In genomic region chr10:115956225-115957009, GRCh38 we compare ENCODE assay signal across 28 cellular contexts.
DNase-seq lines count a peak whose midpoint lies in the region; ATAC-seq and TF ChIP-seq lines count a peak whose summit lies in the region.
"Had no signal": no experiment of that assay in that cellular context is flagged by ENCODE, and none has a peak within 500 bp of the region (broad histone marks: within the 10 kb centered on the region; RNA-seq: fewer than 3 reads in every experiment).

No MANE protein-coding gene starts in this region.

- intact Hi-C loops in MCF 10A (cut with micrococcal nuclease): no loop called here
- intact Hi-C loops in mammary epithelial cell (cut with micrococcal nuclease): no loop called here

- no peak overlapping the region for H3K9ac ChIP-seq in mammary epithelial cell (ENCODE audit: insufficient read depth, low read length)

- H3K79me2 ChIP-seq in mammary epithelial cell (ENCODE audit: insufficient read depth, low read length): no peaks in the 10 kb centered on the region

- no peaks in the 10 kb centered on the region for H3K27me3 ChIP-seq in mammary epithelial cell (ENCODE audit: insufficient read depth, low read length)
- H3K27me3 ChIP-seq: heart left ventricle, neutrophil, thyroid gland, vagina had no signal

- 35% methylated on average over 5 of the region's 5 CpGs for WGBS in mammary epithelial cell (ENCODE audit: low coverage, missing lambda C conversion rate)

- H3K4me2 ChIP-seq in mammary epithelial cell (ENCODE audit: insufficient read depth, low read depth, low read length): no peak overlapping the region

- DNase-seq in MCF 10A (ENCODE audit: unreplicated experiment) (peak; percentile 15), mammary epithelial cell (no peak), RKO (ENCODE audit: low spot score) (peak; percentile 58), fibroblast of mammary gland (ENCODE audit: low read depth) (peak; percentile 40), ureter (ENCODE audit: low spot score) (peak; percentile 52), NCI-H82 (lab: John Stamatoyannopoulos, UW) (no peak), endothelial cell (ENCODE audit: low spot score) (no peak)
- no peak for DNase-seq in stimulated activated naive B cell treated with anti-CD40 and anti-IgM and Interleukin-4, amounts not matched to agents 10 μg/mL and 1 μg/mL and 100 μg/mL, for 72 hours
- DNase-seq: activated CD4-positive, alpha-beta memory T cell treated with anti-CD3 and anti-CD28 coated beads, Interleukin-2, amount 10 ng/mL, durations not matched to agents 7 days and 5 days; activated CD4-positive, alpha-beta T cell treated with anti-CD3 and anti-CD28 coated beads for 1 hour; activated CD8-positive, alpha-beta memory T cell treated with anti-CD3 and anti-CD28 coated beads, Interleukin-2, amount 50 U/mL, for 4 hours; anterior cingulate cortex; DND-41; effector CD4-positive, alpha-beta T cell; heart left ventricle; Karpas-422; kidney; naive thymus-derived CD4-positive, alpha-beta T cell; NCI-H2107; NCI-H774; stimulated activated CD4-positive, alpha-beta T cell treated with anti-CD3 and anti-CD28 coated beads, Interleukin-12 subunit alpha, Interleukin-12 subunit beta, amount 100 ng/mL, for 4 hours; stimulated activated CD4-positive, alpha-beta T cell treated with anti-CD3 and anti-CD28 coated beads, Interleukin-4, amount 100 ng/mL, for 1 hour; thyroid gland had no signal

- BruUV-seq in MCF 10A (replicated peaks; lab: Mats Ljungman, UMichigan): no TSS peak
- no TSS peak for BruUV-seq in mammary epithelial cell (replicated peaks; lab: Mats Ljungman, UMichigan)

- no peak overlapping the region for H3K27ac Mint-ChIP-seq in MCF 10A (ENCODE audit: low read depth, unreplicated experiment)
- no peak overlapping the region for H3K27ac Mint-ChIP-seq in stimulated activated naive B cell treated with anti-CD40 and anti-IgM and Interleukin-4, amounts not matched to agents 10 μg/mL and 1 μg/mL and 100 μg/mL, for 72 hours
- no peak overlapping the region for H3K27ac Mint-ChIP-seq in endothelial cell (ENCODE audit: unreplicated experiment)
- H3K27ac Mint-ChIP-seq: activated CD4-positive, alpha-beta memory T cell treated with anti-CD3 and anti-CD28 coated beads, Interleukin-2, amount 10 ng/mL, durations not matched to agents 7 days and 5 days; activated naive CD4-positive, alpha-beta T cell treated with anti-CD3 and anti-CD28 coated beads, Interleukin-2, amount 50 U/mL, for 24 hours; activated T-helper 1 cell treated with anti-CD3 and anti-CD28 coated beads, Interleukin-12 subunit alpha, Interleukin-12 subunit beta, Interleukin-2, Interleukin-4 antibody, amounts not matched to agents 30 ng/mL and 10 ng/mL and 1 ng/mL, durations not matched to agents 14 hours and 24 hours and 36 hours; naive thymus-derived CD4-positive, alpha-beta T cell had no signal

- H3K36me3 Mint-ChIP-seq in MCF 10A (ENCODE audit: insufficient read depth, unreplicated experiment): no peaks in the 10 kb centered on the region
- H3K36me3 Mint-ChIP-seq in stimulated activated naive B cell treated with anti-CD40 and anti-IgM and Interleukin-4, amounts not matched to agents 10 μg/mL and 1 μg/mL and 100 μg/mL, for 72 hours: no peaks in the 10 kb centered on the region
- no peaks in the 10 kb centered on the region for H3K36me3 Mint-ChIP-seq in endothelial cell (ENCODE audit: low read depth, unreplicated experiment)
- H3K36me3 Mint-ChIP-seq: activated naive CD4-positive, alpha-beta T cell treated with anti-CD3 and anti-CD28 coated beads, Interleukin-2, amount 50 U/mL, for 24 hours; naive thymus-derived CD4-positive, alpha-beta T cell had no signal

- no peak overlapping the region for H3K27ac ChIP-seq in mammary epithelial cell (ENCODE audit: insufficient read depth, low read depth, low read length)
- H3K27ac ChIP-seq: heart left ventricle, neutrophil, thyroid gland, vagina had no signal

- POLR2A ChIA-PET in MCF 10A (lab: Yijun Ruan, JAX): no interaction called here

- no peak for ATAC-seq in stimulated activated naive B cell treated with anti-CD40 and anti-IgM and Interleukin-4, amounts not matched to agents 10 μg/mL and 1 μg/mL and 100 μg/mL, for 72 hours (replicated peaks)
- ATAC-seq: heart left ventricle; naive thymus-derived CD4-positive, alpha-beta T cell; sciatic nerve had no signal

- H3K4me1 Mint-ChIP-seq in MCF 10A (ENCODE audit: insufficient read depth, unreplicated experiment) (peaks cover 3% of the 10 kb centered on the region), endothelial cell (ENCODE audit: unreplicated experiment) (no peaks in the 10 kb centered on the region)
- no peaks in the 10 kb centered on the region for H3K4me1 Mint-ChIP-seq in stimulated activated naive B cell treated with anti-CD40 and anti-IgM and Interleukin-4, amounts not matched to agents 10 μg/mL and 1 μg/mL and 100 μg/mL, for 72 hours
- H3K4me1 Mint-ChIP-seq: activated CD4-positive, alpha-beta memory T cell treated with anti-CD3 and anti-CD28 coated beads, Interleukin-2, amount 10 ng/mL, durations not matched to agents 7 days and 5 days; activated naive CD4-positive, alpha-beta T cell treated with anti-CD3 and anti-CD28 coated beads, Interleukin-2, amount 50 U/mL, for 24 hours; naive thymus-derived CD4-positive, alpha-beta T cell had no signal

- H3K9me3 Mint-ChIP-seq in MCF 10A (ENCODE audit: unreplicated experiment) (no peaks in the 10 kb centered on the region), endothelial cell (ENCODE audit: unreplicated experiment) (no peaks in the 10 kb centered on the region)
- H3K9me3 Mint-ChIP-seq in stimulated activated naive B cell treated with anti-CD40 and anti-IgM and Interleukin-4, amounts not matched to agents 10 μg/mL and 1 μg/mL and 100 μg/mL, for 72 hours: no peaks in the 10 kb centered on the region
- H3K9me3 Mint-ChIP-seq: activated naive CD4-positive, alpha-beta T cell treated with anti-CD3 and anti-CD28 coated beads, Interleukin-2, amount 50 U/mL, for 24 hours; activated T-helper 1 cell treated with anti-CD3 and anti-CD28 coated beads, Interleukin-12 subunit alpha, Interleukin-12 subunit beta, Interleukin-2, Interleukin-4 antibody, amounts not matched to agents 30 ng/mL and 10 ng/mL and 1 ng/mL, durations not matched to agents 14 hours and 24 hours and 36 hours had no signal

- no peak overlapping the region for H2AFZ ChIP-seq in mammary epithelial cell (ENCODE audit: low read depth, low read length)

- H3K4me3 Mint-ChIP-seq in MCF 10A (ENCODE audit: unreplicated experiment) (no peak overlapping the region), endothelial cell (ENCODE audit: unreplicated experiment) (no peak overlapping the region)
- no peak overlapping the region for H3K4me3 Mint-ChIP-seq in stimulated activated naive B cell treated with anti-CD40 and anti-IgM and Interleukin-4, amounts not matched to agents 10 μg/mL and 1 μg/mL and 100 μg/mL, for 72 hours
- H3K4me3 Mint-ChIP-seq: activated CD4-positive, alpha-beta memory T cell treated with anti-CD3 and anti-CD28 coated beads, Interleukin-2, amount 10 ng/mL, durations not matched to agents 7 days and 5 days; activated naive CD4-positive, alpha-beta T cell treated with anti-CD3 and anti-CD28 coated beads, Interleukin-2, amount 50 U/mL, for 24 hours; activated T-helper 1 cell treated with anti-CD3 and anti-CD28 coated beads, Interleukin-12 subunit alpha, Interleukin-12 subunit beta, Interleukin-2, Interleukin-4 antibody, amounts not matched to agents 30 ng/mL and 10 ng/mL and 1 ng/mL, durations not matched to agents 14 hours and 24 hours and 36 hours; naive thymus-derived CD4-positive, alpha-beta T cell had no signal

- H3K9me3 ChIP-seq in mammary epithelial cell (replicated peaks; ENCODE audit: insufficient read depth, low read length): no peaks in the 10 kb centered on the region
- H3K9me3 ChIP-seq: heart left ventricle, neutrophil, thyroid gland, vagina had no signal

- no peaks in the 10 kb centered on the region for H3K4me1 ChIP-seq in mammary epithelial cell (ENCODE audit: insufficient read depth, low read length)
- H3K4me1 ChIP-seq: vagina had no signal

- dilution Hi-C loops in mammary epithelial cell (cut with HindIII; ENCODE audit: low sequenced_read_pairs): no loop called here

- no peak overlapping the region for H3K4me3 ChIP-seq in mammary epithelial cell (replicated peaks in 1 of 3; ENCODE audit: insufficient read depth in 1 of 3, low read depth in 2 of 3, low read length in 3 of 3)
- H3K4me3 ChIP-seq in fibroblast of mammary gland (ENCODE audit: control insufficient read depth, low read depth, low read length): no peak overlapping the region
- H3K4me3 ChIP-seq: heart left ventricle, thyroid gland, vagina had no signal

- H3K27me3 Mint-ChIP-seq in MCF 10A (ENCODE audit: insufficient read depth, unreplicated experiment): no peaks in the 10 kb centered on the region
- no peaks in the 10 kb centered on the region for H3K27me3 Mint-ChIP-seq in stimulated activated naive B cell treated with anti-CD40 and anti-IgM and Interleukin-4, amounts not matched to agents 10 μg/mL and 1 μg/mL and 100 μg/mL, for 72 hours
- no peaks in the 10 kb centered on the region for H3K27me3 Mint-ChIP-seq in endothelial cell (ENCODE audit: unreplicated experiment)
- H3K27me3 Mint-ChIP-seq: activated CD4-positive, alpha-beta memory T cell treated with anti-CD3 and anti-CD28 coated beads, Interleukin-2, amount 10 ng/mL, durations not matched to agents 7 days and 5 days; activated naive CD4-positive, alpha-beta T cell treated with anti-CD3 and anti-CD28 coated beads, Interleukin-2, amount 50 U/mL, for 24 hours; naive thymus-derived CD4-positive, alpha-beta T cell had no signal

- H4K20me1 ChIP-seq in mammary epithelial cell (ENCODE audit: insufficient read depth, low read length): no peaks in the 10 kb centered on the region

- TF ChIP-seq CTCF in MCF 10A (IDR thresholded peaks at IDR 0.05; ENCODE audit: unreplicated experiment): no peak
- no peak for TF ChIP-seq CTCF in mammary epithelial cell (conservative IDR thresholded peaks at IDR 0.05 in 1 of 2, IDR thresholded peaks at IDR 0.05 in 1 of 2; ENCODE audit: extremely low read depth in 1 of 2, insufficient read depth in 1 of 2, low read depth in 1 of 2, low read length in 2 of 2)
- no peak for TF ChIP-seq CTCF in fibroblast of mammary gland (conservative IDR thresholded peaks at IDR 0.05; ENCODE audit: control insufficient read depth, insufficient read depth, low read depth, low read length)
- TF ChIP-seq CTCF in endothelial cell (IDR thresholded peaks at IDR 0.05; ENCODE audit: unreplicated experiment): no peak

- CTCF ChIA-PET in MCF 10A (lab: Yijun Ruan, JAX) (interaction anchor here (0.7 kb wide), 1 partner anchor 185 kb away, joined by 3 read pairs; no protein-coding TSS in a partner anchor), mammary epithelial cell (lab: Charles Lee; ENCODE audit: low non-redundant PET) (no interaction called here)

- in situ Hi-C loops in mammary epithelial cell (cut with MboI; ENCODE audit: low sequenced_read_pairs in 2 of 2): no loop called here

- no peaks in the 10 kb centered on the region for H3K36me3 ChIP-seq in mammary epithelial cell (ENCODE audit: insufficient read depth, low read length)
- H3K36me3 ChIP-seq: heart left ventricle, neutrophil, thyroid gland, vagina had no signal

Comparison
In these comparisons a context has a peak if more than half of its experiments do, and no peak if none do; other contexts are left out.
1. DNase-seq: peak in MCF 10A (single experiment), RKO (single experiment), fibroblast of mammary gland (single experiment) and ureter (single experiment); none in mammary epithelial cell (single experiment), stimulated activated naive B cell treated with anti-CD40 and anti-IgM and Interleukin-4, amounts not matched to agents 10 μg/mL and 1 μg/mL and 100 μg/mL, for 72 hours (single experiment), NCI-H82 (single experiment) and endothelial cell (single experiment).